ENCODE assay signal across 25 cellular contexts in genomic region chr5:68356623-68357022, GRCh38.
A peak's percentile ranks its signal among the peaks of the same experiment; 100 is the strongest.
DNase-seq lines count a peak whose midpoint lies in the region; ATAC-seq, FAIRE-seq and TF ChIP-seq lines count a peak whose summit lies in the region.
"Had no signal": no experiment of that assay in that cellular context is flagged by ENCODE, and none has a peak within 500 bp of the region (broad histone marks: within the 10 kb centered on the region; RNA-seq: fewer than 3 reads in every experiment).

No MANE protein-coding gene starts in this region.

- H3K27ac Mint-ChIP-seq in GM23338 (no peak overlapping the region), glutamatergic neuron (ENCODE audit: unreplicated experiment) (peak overlapping the region; percentile 56)
- H3K27ac Mint-ChIP-seq: CD14-positive monocyte; CD4-positive, alpha-beta T cell had no signal

- H2AFZ ChIP-seq in GM23338 (0 out of 2 replicates have a peak overlapping the region, but pooled peaks have one; percentile 93), neural cell (ENCODE audit: low read depth, low read length) (no peak overlapping the region), MM.1S (ENCODE audit: low read length) (no peak overlapping the region)

- no peaks in the 10 kb centered on the region for H3K9me3 ChIP-seq in SJCRH30 (replicated peaks)
- H3K9me3 ChIP-seq in neural cell (ENCODE audit: low read length), result no peaks in the 10 kb centered on the region
- no peaks in the 10 kb centered on the region for H3K9me3 ChIP-seq in MM.1S (replicated peaks; ENCODE audit: insufficient read depth, low read length)
- H3K9me3 ChIP-seq: A549; BE2C; BLaER1 treated with 17β-estradiol and CSF1 and Interleukin-3, amounts not matched to agents 10 nM and 100 nM had no signal

- no peaks in the 10 kb centered on the region for H3F3A ChIP-seq in GM23338 (replicated peaks; ENCODE audit: low read depth)
- H3F3A ChIP-seq in neural cell (ENCODE audit: insufficient read depth, low read length, poor library complexity, severe bottlenecking), result no peaks in the 10 kb centered on the region
- H3F3A ChIP-seq in MM.1S (ENCODE audit: insufficient read depth, low read length), result no peaks in the 10 kb centered on the region

- H3K4me1 Mint-ChIP-seq in GM23338 (peaks cover 30% of the 10 kb centered on the region), glutamatergic neuron (ENCODE audit: low read depth, unreplicated experiment) (peaks cover 32% of the 10 kb centered on the region)
- H3K4me1 Mint-ChIP-seq: CD8-positive, alpha-beta memory T cell had no signal

- peak; percentile 75 for TF ChIP-seq EP300 in neural cell (conservative IDR thresholded peaks at IDR 0.05; ENCODE audit: poor library complexity, severe bottlenecking)

- H3K79me2 ChIP-seq in GM23338 (replicated peaks; ENCODE audit: insufficient read depth), result no peaks in the 10 kb centered on the region
- no peaks in the 10 kb centered on the region for H3K79me2 ChIP-seq in neural cell (replicated peaks; ENCODE audit: insufficient read depth, low read length)
- no peaks in the 10 kb centered on the region for H3K79me2 ChIP-seq in MM.1S (ENCODE audit: low read length)

- H3K4me3 Mint-ChIP-seq in GM23338 (no peak overlapping the region), glutamatergic neuron (ENCODE audit: unreplicated experiment) (peak overlapping the region; percentile 25)
- H3K4me3 Mint-ChIP-seq: CD14-positive monocyte; CD4-positive, alpha-beta T cell; CD8-positive, alpha-beta memory T cell had no signal

- TF ChIP-seq RAD21 in neural cell (conservative IDR thresholded peaks at IDR 0.05), result no peak

- H3K27me3 Mint-ChIP-seq in GM23338 (ENCODE audit: insufficient read depth, low read depth, poor library complexity) (peaks cover 13% of the 10 kb centered on the region), glutamatergic neuron (ENCODE audit: unreplicated experiment) (peaks cover 2% of the 10 kb centered on the region)
- H3K27me3 Mint-ChIP-seq: CD4-positive, alpha-beta T cell had no signal

- DNase-seq in GM23338 (ENCODE audit: low spot score), result no peak
- no peak for DNase-seq in SJCRH30
- DNase-seq in glutamatergic neuron, result no peak
- DNase-seq in MM.1S, result no peak
- DNase-seq in GM19239 (ENCODE audit: insufficient read length, low spot score), result no peak
- DNase-seq in NCI-H1436 (lab: John Stamatoyannopoulos, UW), result no peak
- DNase-seq: 8988T; ACHN; AML-193; BE2C; CD4-positive, alpha-beta T cell; CD8-positive, alpha-beta memory T cell; DMS 273 treated with DMSO at 0.1 percent for 48 hours; DMS79; EL; GDM1; H7; HCEC 1CT had no signal

- no peaks in the 10 kb centered on the region for H3K9me2 ChIP-seq in GM23338 (ENCODE audit: insufficient read depth)
- no peaks in the 10 kb centered on the region for H3K9me2 ChIP-seq in neural cell (ENCODE audit: insufficient read depth, low read length)
- no peaks in the 10 kb centered on the region for H3K9me2 ChIP-seq in MM.1S (replicated peaks; ENCODE audit: insufficient read depth, low read length)

- H3K4me1 ChIP-seq in GM23338 (ENCODE audit: insufficient read depth) (peaks cover 5% of the 10 kb centered on the region; the same call in 1 of the 2 replicates), SJCRH30 (no peaks in the 10 kb centered on the region; the same call in 1 of the 2 replicates), MM.1S (ENCODE audit: low read length) (no peaks in the 10 kb centered on the region)
- H3K4me1 ChIP-seq: A549 had no signal

- H3K36me3 Mint-ChIP-seq in GM23338 (ENCODE audit: low read depth), result no peaks in the 10 kb centered on the region
- peaks cover 5% of the 10 kb centered on the region for H3K36me3 Mint-ChIP-seq in glutamatergic neuron (ENCODE audit: unreplicated experiment)
- H3K36me3 Mint-ChIP-seq: CD14-positive monocyte; CD8-positive, alpha-beta memory T cell had no signal

- no peaks in the 10 kb centered on the region for H4K20me1 ChIP-seq in GM23338 (replicated peaks; ENCODE audit: insufficient read depth)
- H4K20me1 ChIP-seq in neural cell (ENCODE audit: insufficient read depth), result no peaks in the 10 kb centered on the region
- no peaks in the 10 kb centered on the region for H4K20me1 ChIP-seq in MM.1S (ENCODE audit: insufficient read depth, low read length)
- H4K20me1 ChIP-seq: BLaER1 treated with 17β-estradiol and CSF1 and Interleukin-3, amounts not matched to agents 10 nM and 100 nM had no signal

- H3K4me2 ChIP-seq in GM23338 (no peak overlapping the region), neural cell (ENCODE audit: low read length) (peak overlapping the region; percentile 42), MM.1S (ENCODE audit: low read depth, low read length) (no peak overlapping the region)
- H3K4me2 ChIP-seq: A549; BLaER1 treated with 17β-estradiol and CSF1 and Interleukin-3, amounts not matched to agents 10 nM and 100 nM had no signal

- peak overlapping the region; percentile 40 for H3K9ac ChIP-seq in neural cell (ENCODE audit: low read length)
- no peak overlapping the region for H3K9ac ChIP-seq in MM.1S (ENCODE audit: low read length)
- H3K9ac ChIP-seq: BLaER1 treated with 17β-estradiol and CSF1 and Interleukin-3, amounts not matched to agents 10 nM and 100 nM had no signal

- H3K27me3 ChIP-seq in GM23338 (ENCODE audit: insufficient read depth) (no peaks in the 10 kb centered on the region), SJCRH30 (no peaks in the 10 kb centered on the region), neural cell (ENCODE audit: insufficient read depth, low read depth, low read length) (no peaks in the 10 kb centered on the region), MM.1S (replicated peaks; ENCODE audit: insufficient read depth, low read length) (no peaks in the 10 kb centered on the region)
- H3K27me3 ChIP-seq: BE2C; BLaER1 treated with 17β-estradiol and CSF1 and Interleukin-3, amounts not matched to agents 10 nM and 100 nM had no signal

- no peak for TF ChIP-seq CTCF in GM23338 (conservative IDR thresholded peaks at IDR 0.05; ENCODE audit: low read depth in 2 of 2)
- no peak for TF ChIP-seq CTCF in glutamatergic neuron (IDR thresholded peaks at IDR 0.05; ENCODE audit: partially characterized antibody, unreplicated experiment)
- no peak for TF ChIP-seq CTCF in neural cell (IDR thresholded peaks at IDR 0.05; ENCODE audit: poor library complexity, severe bottlenecking)
- no peak for TF ChIP-seq CTCF in MM.1S (IDR thresholded peaks at IDR 0.05; ENCODE audit: low read length)

- no peak for FAIRE-seq in GM19239 (lab: Jason Lieb, UNC)
- FAIRE-seq: A549, D721Med, GM12878, H1 had no signal

- H3K27ac ChIP-seq in GM23338 (ENCODE audit: low read depth) (no peak overlapping the region), SJCRH30 (peak overlapping the region; percentile 13; the same call in 1 of the 2 replicates), neural cell (ENCODE audit: low read length) (peak overlapping the region; percentile 84), MM.1S (ENCODE audit: low read length) (no peak overlapping the region)
- H3K27ac ChIP-seq: A549; BLaER1 treated with 17β-estradiol and CSF1 and Interleukin-3, amounts not matched to agents 10 nM and 100 nM had no signal

- no peaks in the 10 kb centered on the region for H3K9me3 Mint-ChIP-seq in GM23338
- no peaks in the 10 kb centered on the region for H3K9me3 Mint-ChIP-seq in glutamatergic neuron (ENCODE audit: unreplicated experiment)
- H3K9me3 Mint-ChIP-seq: CD14-positive monocyte; CD4-positive, alpha-beta T cell; CD8-positive, alpha-beta memory T cell had no signal

- ATAC-seq in GM23338, result no peak
- ATAC-seq: A549, GM12878 had no signal

- H3K36me3 ChIP-seq in GM23338 (ENCODE audit: insufficient read depth), result no peaks in the 10 kb centered on the region
- H3K36me3 ChIP-seq in SJCRH30, result no peaks in the 10 kb centered on the region
- H3K36me3 ChIP-seq in neural cell (ENCODE audit: insufficient read depth, low read length), result no peaks in the 10 kb centered on the region
- no peaks in the 10 kb centered on the region for H3K36me3 ChIP-seq in MM.1S (replicated peaks; ENCODE audit: insufficient read depth, low read length)
- H3K36me3 ChIP-seq: BE2C; BLaER1 treated with 17β-estradiol and CSF1 and Interleukin-3, amounts not matched to agents 10 nM and 100 nM had no signal

- H3K4me3 ChIP-seq in GM23338, result no peak overlapping the region
- no peak overlapping the region for H3K4me3 ChIP-seq in SJCRH30
- H3K4me3 ChIP-seq in neural cell (ENCODE audit: low read length), result peak overlapping the region; percentile 31
- H3K4me3 ChIP-seq in MM.1S (ENCODE audit: low read length), result no peak overlapping the region
- H3K4me3 ChIP-seq: A549; BLaER1 treated with 17β-estradiol and CSF1 and Interleukin-3, amounts not matched to agents 10 nM and 100 nM; GM12878 had no signal

TF ChIP-seq in GM23338, 12 proteins besides CTCF, POLR2A, EP300 and RAD21 (continues in another document):
- TF ChIP-seq POLR2AphosphoS5 (IDR thresholded peaks at IDR 0.05; ENCODE audit: low read depth), result no peak

TF ChIP-seq in neural cell, 6 proteins besides CTCF, POLR2A, EP300 and RAD21 (continues in another document):
- TF ChIP-seq SMC3 (conservative IDR thresholded peaks at IDR 0.05; ENCODE audit: poor library complexity) (peak; percentile 10), TAF1 (IDR thresholded peaks at IDR 0.05; ENCODE audit: low read depth) (no peak), MXI1 (conservative IDR thresholded peaks at IDR 0.05; ENCODE audit: poor library complexity, severe bottlenecking) (no peak), POLR2AphosphoS5 (IDR thresholded peaks at IDR 0.05) (peak; percentile 84), REST (IDR thresholded peaks at IDR 0.05; ENCODE audit: borderline replicate concordance) (no peak)

Comparison
In these comparisons a context has a peak if more than half of its experiments do, and no peak if none do; other contexts are left out.
1. H3K27ac ChIP-seq: peak in SJCRH30 (single experiment) and neural cell (single experiment); none in GM23338 (single experiment) and MM.1S (single experiment).